Comparison of ENCODE assay signal across 1 cellular context in the genomic region with DNA sequence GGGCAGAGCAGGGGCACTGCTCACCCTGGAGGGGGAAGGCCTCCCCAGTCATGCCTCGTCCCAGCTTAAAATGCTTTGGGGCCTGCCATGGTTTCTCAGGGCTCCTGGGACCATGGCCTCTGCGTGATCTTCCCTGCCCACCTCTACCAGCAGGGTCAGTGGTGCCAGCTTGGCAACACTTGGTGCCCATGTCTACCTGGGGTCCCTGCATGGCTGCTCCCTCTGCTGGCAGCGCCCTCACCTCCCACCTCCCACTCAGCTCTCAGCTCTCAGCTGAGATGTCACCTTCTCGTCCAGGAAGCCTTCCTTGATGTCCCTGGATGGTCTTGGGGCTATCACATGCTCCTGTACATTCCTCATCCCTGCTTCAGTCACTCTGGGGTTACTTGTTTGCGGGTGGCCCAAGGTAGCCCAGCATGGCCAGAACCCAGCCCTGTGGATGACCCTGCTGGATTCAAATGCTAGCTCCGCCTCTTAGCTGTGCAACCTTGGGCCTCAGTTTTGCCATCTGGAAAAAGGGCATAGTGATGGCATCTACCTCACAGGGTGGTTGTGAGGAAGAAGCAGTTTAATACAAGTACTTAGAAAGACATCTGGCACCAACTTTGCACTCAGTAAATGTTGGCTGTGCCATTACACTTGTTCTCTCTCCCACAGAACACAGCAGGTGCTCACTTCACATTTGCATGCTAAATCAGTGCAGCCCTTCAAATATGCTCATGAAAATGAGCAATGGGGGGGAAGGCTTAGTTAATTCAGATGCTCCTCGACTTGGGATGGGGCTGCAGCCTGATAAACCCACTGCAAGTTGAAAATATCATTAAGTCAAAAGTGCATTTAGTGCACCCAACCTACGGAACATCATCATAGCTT.
TF ChIP-seq lines count a peak whose summit lies in the region.

No MANE protein-coding gene starts in this region.

TF ChIP-seq in HCT116, 20 proteins besides CTCF, POLR2A, EP300 and RAD21 (continued from another document):
- TF ChIP-seq, protein P1, sequence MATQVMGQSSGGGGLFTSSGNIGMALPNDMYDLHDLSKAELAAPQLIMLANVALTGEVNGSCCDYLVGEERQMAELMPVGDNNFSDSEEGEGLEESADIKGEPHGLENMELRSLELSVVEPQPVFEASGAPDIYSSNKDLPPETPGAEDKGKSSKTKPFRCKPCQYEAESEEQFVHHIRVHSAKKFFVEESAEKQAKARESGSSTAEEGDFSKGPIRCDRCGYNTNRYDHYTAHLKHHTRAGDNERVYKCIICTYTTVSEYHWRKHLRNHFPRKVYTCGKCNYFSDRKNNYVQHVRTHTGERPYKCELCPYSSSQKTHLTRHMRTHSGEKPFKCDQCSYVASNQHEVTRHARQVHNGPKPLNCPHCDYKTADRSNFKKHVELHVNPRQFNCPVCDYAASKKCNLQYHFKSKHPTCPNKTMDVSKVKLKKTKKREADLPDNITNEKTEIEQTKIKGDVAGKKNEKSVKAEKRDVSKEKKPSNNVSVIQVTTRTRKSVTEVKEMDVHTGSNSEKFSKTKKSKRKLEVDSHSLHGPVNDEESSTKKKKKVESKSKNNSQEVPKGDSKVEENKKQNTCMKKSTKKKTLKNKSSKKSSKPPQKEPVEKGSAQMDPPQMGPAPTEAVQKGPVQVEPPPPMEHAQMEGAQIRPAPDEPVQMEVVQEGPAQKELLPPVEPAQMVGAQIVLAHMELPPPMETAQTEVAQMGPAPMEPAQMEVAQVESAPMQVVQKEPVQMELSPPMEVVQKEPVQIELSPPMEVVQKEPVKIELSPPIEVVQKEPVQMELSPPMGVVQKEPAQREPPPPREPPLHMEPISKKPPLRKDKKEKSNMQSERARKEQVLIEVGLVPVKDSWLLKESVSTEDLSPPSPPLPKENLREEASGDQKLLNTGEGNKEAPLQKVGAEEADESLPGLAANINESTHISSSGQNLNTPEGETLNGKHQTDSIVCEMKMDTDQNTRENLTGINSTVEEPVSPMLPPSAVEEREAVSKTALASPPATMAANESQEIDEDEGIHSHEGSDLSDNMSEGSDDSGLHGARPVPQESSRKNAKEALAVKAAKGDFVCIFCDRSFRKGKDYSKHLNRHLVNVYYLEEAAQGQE (IDR thresholded peaks at IDR 0.05; ENCODE audit: low read depth): no peak
- TF ChIP-seq EZH2phosphoT487 (IDR thresholded peaks at IDR 0.05; ENCODE audit: borderline replicate concordance) (no peak), EGR1 (IDR thresholded peaks at IDR 0.05; ENCODE audit: low read depth) (no peak), POLR2AphosphoS5 (IDR thresholded peaks at IDR 0.05; ENCODE audit: low read depth, low read length) (no peak), EZH2 (IDR thresholded peaks at IDR 0.05) (no peak), MAX (IDR thresholded peaks at IDR 0.05) (no peak), SRF (IDR thresholded peaks at IDR 0.05; ENCODE audit: low read depth) (no peak)
